ENCODE assay signal across 10 cellular contexts in the genomic region with DNA sequence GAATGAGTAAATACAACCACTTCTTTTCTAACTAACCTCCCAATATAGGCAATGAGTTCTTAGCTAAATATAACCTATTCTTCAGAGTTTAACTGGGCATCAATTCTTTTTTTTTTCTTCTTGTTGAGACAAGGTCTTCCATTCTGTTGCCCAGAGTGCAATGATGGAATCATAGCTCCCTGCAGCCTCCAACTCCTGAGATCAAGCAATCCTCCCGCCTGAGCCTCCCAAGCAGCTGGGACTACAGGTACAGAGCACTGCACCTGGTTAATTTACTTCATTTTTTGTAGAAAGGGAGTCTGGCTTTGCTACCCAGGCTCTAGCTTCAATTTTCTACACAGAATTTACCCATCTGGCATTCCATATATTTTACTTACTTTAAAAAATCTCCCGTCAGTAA. TPM values are rescaled to one million over a fixed set of nuclear protein-coding genes. Genes with fewer than 3 reads are reported as not detected.
A peak's percentile ranks its signal among the peaks of the same experiment; 100 is the strongest.
DNase-seq lines count a peak whose midpoint lies in the region; ATAC-seq, FAIRE-seq and TF ChIP-seq lines count a peak whose summit lies in the region.
"Had no signal": no experiment of that assay in that cellular context is flagged by ENCODE, and none has a peak within 500 bp of the region (broad histone marks: within the 10 kb centered on the region; RNA-seq: fewer than 3 reads in every experiment).

No MANE protein-coding gene starts in this region.

- no peak for TF ChIP-seq CTCF in A673 (conservative IDR thresholded peaks at IDR 0.05; ENCODE audit: low read depth, low read length)

- peaks cover 6% of the 10 kb centered on the region for H3K4me1 ChIP-seq in A673 (ENCODE audit: insufficient read depth, low read length, poor library complexity, severe bottlenecking)
- H3K4me1 ChIP-seq in HUES64 (ENCODE audit: insufficient read depth, low read length): peaks cover 5% of the 10 kb centered on the region; the same call in 1 of the 2 replicates
- peaks cover 29% of the 10 kb centered on the region for H3K4me1 ChIP-seq in mononuclear cell (ENCODE audit: insufficient read depth, low read length)

- peak overlapping the region; percentile 96 for H3K9ac ChIP-seq in HUES64 (ENCODE audit: low read depth, low read length)

- no peaks in the 10 kb centered on the region for H3K36me3 Mint-ChIP-seq in central memory CD8-positive, alpha-beta T cell (ENCODE audit: insufficient read depth)

- peaks cover 16% of the 10 kb centered on the region for H3K4me1 Mint-ChIP-seq in central memory CD8-positive, alpha-beta T cell

- no peak overlapping the region for H3K4me3 Mint-ChIP-seq in central memory CD8-positive, alpha-beta T cell

- H3K4me3 ChIP-seq in A673 (ENCODE audit: low read depth, low read length, poor library complexity, severe bottlenecking): peak overlapping the region; percentile 64
- H3K4me3 ChIP-seq in HUES64 (ENCODE audit: low read length): peak overlapping the region; percentile 81
- H3K4me3 ChIP-seq in mononuclear cell (ENCODE audit: low read length): peak overlapping the region; percentile 80

- no peak for FAIRE-seq in urothelium cell line (lab: Jason Lieb, UNC)
- FAIRE-seq: endometrium had no signal

- DNase-seq in A673 (ENCODE audit: low spot score) (no peak), hepatic stellate cell (ENCODE audit: low spot score) (no peak), urothelium cell line (ENCODE audit: low spot score) (no peak), middle frontal gyrus (ENCODE audit: extremely low spot score, low spot score) (no peak)
- no peak for DNase-seq in central memory CD8-positive, alpha-beta T cell (ENCODE audit: low spot score in 2 of 2)
- DNase-seq: activated CD4-positive, alpha-beta T cell treated with anti-CD3 and anti-CD28 coated beads, Interleukin-2, amount 50 U/mL, for 4 hours had no signal

- CTCF ChIA-PET in A673 (lab: Charles Lee): interaction anchor here (1.4 kb wide), 1 partner anchor 164 kb away, joined by 4 read pairs; no protein-coding TSS in a partner anchor

- POLR2A ChIA-PET in A673 (lab: Charles Lee; ENCODE audit: low non-redundant PET): interaction anchor here (0.7 kb wide), 1 partner anchor 60 kb away, joined by 3 read pairs; no protein-coding TSS in a partner anchor

- H3K27me3 ChIP-seq in A673 (replicated peaks; ENCODE audit: insufficient read depth, low read depth, low read length, poor library complexity) (no peaks in the 10 kb centered on the region), HUES64 (ENCODE audit: insufficient read depth, low read length) (no peaks in the 10 kb centered on the region), mononuclear cell (ENCODE audit: insufficient read depth, low read length) (no peaks in the 10 kb centered on the region)

- intact Hi-C loops in A673 (cut with micrococcal nuclease; ENCODE audit: unreplicated experiment): loop anchor here (10.0 kb wide), 2 partner anchors 84 to 164 kb away; a partner anchor contains a TSS

- H3K27ac ChIP-seq in A673 (ENCODE audit: low read depth, low read length, poor library complexity, severe bottlenecking) (peak overlapping the region; percentile 91), HUES64 (ENCODE audit: low read depth, low read length) (peak overlapping the region; percentile 94; the same call in 1 of the 2 replicates)

- H3K9me3 ChIP-seq in A673 (ENCODE audit: low read depth, low read length, poor library complexity, severe bottlenecking) (no peaks in the 10 kb centered on the region), HUES64 (ENCODE audit: insufficient read depth, low read depth, low read length) (peaks cover 6% of the 10 kb centered on the region; the same call in 1 of the 2 replicates), mononuclear cell (ENCODE audit: low read depth, low read length) (no peaks in the 10 kb centered on the region)

- no peaks in the 10 kb centered on the region for H3K27me3 Mint-ChIP-seq in central memory CD8-positive, alpha-beta T cell

- no TSS peak for BruUV-seq in A673 (replicated peaks; lab: Mats Ljungman, UMichigan)

- peak overlapping the region; percentile 10 for H3K27ac Mint-ChIP-seq in central memory CD8-positive, alpha-beta T cell (ENCODE audit: low read depth)

- 70% methylated on average over 2 of the region's 2 CpGs for WGBS in HUES64

- H3K36me3 ChIP-seq in A673 (ENCODE audit: insufficient read depth, low read length, poor library complexity, severe bottlenecking) (no peaks in the 10 kb centered on the region), HUES64 (ENCODE audit: insufficient read depth, low read length) (peaks cover 14% of the 10 kb centered on the region; the same call in 1 of the 2 replicates)

- no peaks in the 10 kb centered on the region for H3K9me3 Mint-ChIP-seq in central memory CD8-positive, alpha-beta T cell

- no peak for ATAC-seq in central memory CD8-positive, alpha-beta T cell (replicated peaks; ENCODE audit: extremely low read depth, poor library complexity, severe bottlenecking)
- no peak for ATAC-seq in GM19452 (IDR thresholded peaks at IDR 0.05; ENCODE audit: unreplicated experiment)

RNA-seq across cellular contexts. Expression of a gene that starts 1.1 kb away (rescaled TPM):
- 50.8 and 51.3 TPM in 2 replicates for total RNA-seq in A673 (2021)
- 36.2 TPM for polyA plus RNA-seq in HUES64 (2013, experiment 1 of 2)
- polyA plus RNA-seq in HUES64 (2013, experiment 2 of 2): 36.8 TPM
- 50.3 TPM for total RNA-seq in mononuclear cell
